8 cellular contexts compared by ENCODE assay signal in genomic region chr2:12416600-12416999, GRCh38.
DNase-seq lines count a peak whose midpoint lies in the region; ATAC-seq, FAIRE-seq and TF ChIP-seq lines count a peak whose summit lies in the region.

No MANE protein-coding gene starts in this region.

- TF ChIP-seq EP300 in HepG2 (IDR thresholded peaks at IDR 0.05; ENCODE audit: low read depth in 2 of 2, low read length in 2 of 2) = no peak
- TF ChIP-seq EP300 in HepG2 (CRISPR knock-in tag; IDR thresholded peaks at IDR 0.05; ENCODE audit: borderline replicate concordance) = no peak

- no peaks in the 10 kb centered on the region for H3K27me3 ChIP-seq in SJCRH30
- no peaks in the 10 kb centered on the region for H3K27me3 ChIP-seq in adrenal gland
- H3K27me3 ChIP-seq in HepG2 (ENCODE audit: control insufficient read depth in 1 of 2, insufficient read depth in 2 of 2, low read length in 2 of 2) = no peaks in the 10 kb centered on the region

- intact Hi-C loops in adrenal gland (cut with DNase I) = no loop called here
- intact Hi-C loops in HepG2 (cut with micrococcal nuclease; ENCODE audit: unreplicated experiment) = loop anchor here (1.0 to 5.0 kb wide), 2 partner anchors 516 to 591 kb away; no protein-coding TSS in a partner anchor

- in situ Hi-C loops in HepG2 (cut with HindIII; ENCODE audit: extremely low pct_ligation_motif_present, low pct_unique_long_range_greater_than_20kb) = no loop called here

- H3K36me3 ChIP-seq in SJCRH30 (no peaks in the 10 kb centered on the region), adrenal gland (replicated peaks in 1 of 2) (no peaks in the 10 kb centered on the region), HepG2 (replicated peaks in 1 of 2; ENCODE audit: control insufficient read depth in 1 of 2, insufficient read depth in 2 of 2, low read length in 2 of 2) (no peaks in the 10 kb centered on the region)

- 57 to 80% (median 78%) methylated on average over 6 of the region's 6 CpGs for WGBS in adrenal gland, 4 donors
- WGBS in HepG2 (ENCODE audit: low lambda C conversion rate) = 59% methylated on average over 6 of the region's 6 CpGs

- no TSS peak for BruUV-seq in HepG2 (replicated peaks; lab: Mats Ljungman, UMichigan)

- H3K27ac ChIP-seq in SJCRH30 (no peak overlapping the region), adrenal gland (no peak overlapping the region), HepG2 (ENCODE audit: extremely low read length, insufficient read depth, low read length) (no peak overlapping the region)

- CTCF ChIA-PET in HepG2 (lab: Yijun Ruan, JAX; ENCODE audit: low intra/inter-chr PET ratio, low total read pairs) = interaction anchor here (1.1 kb wide), 1 partner anchor 590 kb away, joined by 3 read pairs; no protein-coding TSS in a partner anchor

- H3K9me3 ChIP-seq in SJCRH30 (replicated peaks) (no peaks in the 10 kb centered on the region), adrenal gland (replicated peaks in 1 of 3) (no peaks in the 10 kb centered on the region), HepG2 (ENCODE audit: low read length) (no peaks in the 10 kb centered on the region)

- H4K20me1 ChIP-seq in HepG2 (ENCODE audit: insufficient read depth, low read length) = no peaks in the 10 kb centered on the region

- peak; percentile 32 for TF ChIP-seq CTCF in GM12872 (IDR thresholded peaks at IDR 0.05; ENCODE audit: insufficient read depth, low read depth, low read length)
- TF ChIP-seq CTCF in adrenal gland (IDR thresholded peaks at IDR 0.05) = peak; percentile 21 to 57 (median 45)
- TF ChIP-seq CTCF in HepG2 (CRISPR knock-in tag; IDR thresholded peaks at IDR 0.05) = peak; percentile 52
- no peak for TF ChIP-seq CTCF in omental fat pad (IDR thresholded peaks at IDR 0.05)

- TF ChIP-seq POLR2A in adrenal gland (IDR thresholded peaks at IDR 0.05) (no peak), HepG2 (IDR thresholded peaks at IDR 0.05; ENCODE audit: insufficient read depth in 1 of 2, low read depth in 2 of 2, low read length in 2 of 2) (no peak)

- H2AFZ ChIP-seq in HepG2 (ENCODE audit: low read length) = no peak overlapping the region

- H3K4me1 ChIP-seq in SJCRH30 = peaks cover 5% of the 10 kb centered on the region; the same call in 1 of the 2 replicates
- H3K4me1 ChIP-seq in adrenal gland (replicated peaks in 1 of 2) = peaks cover 0 to 8% of the 10 kb centered on the region in 2 donors
- H3K4me1 ChIP-seq in HepG2 (ENCODE audit: insufficient read depth, low read length) = no peaks in the 10 kb centered on the region

- DNase-seq in SJCRH30 (peak; percentile 21 to 37), adrenal gland (peak in 6 of 7 donors; percentile 36 to 75 (median 60)), HepG2 (ENCODE audit: low spot score) (peak; percentile 11), mesenteric fat pad (ENCODE audit: low spot score) (no peak), DMS153 (lab: John Stamatoyannopoulos, UW) (no peak), omental fat pad (ENCODE audit: low spot score) (no peak)
- peak; percentile 54 for DNase-seq in stimulated activated CD8-positive, alpha-beta memory T cell treated with anti-CD3 and anti-CD28 coated beads, Interleukin-4, amount 100 ng/mL, for 48 hours

- POLR2A ChIA-PET in HepG2 (lab: Yijun Ruan, JAX) = no interaction called here

- no peaks in the 10 kb centered on the region for H3K79me2 ChIP-seq in HepG2 (ENCODE audit: insufficient read depth, low read length)

- H3K4me2 ChIP-seq in HepG2 (ENCODE audit: low read depth, low read length) = no peak overlapping the region

- no peak overlapping the region for H3K9ac ChIP-seq in HepG2 (ENCODE audit: insufficient read depth, low read depth, low read length)

- FAIRE-seq in HepG2 (lab: Jason Lieb, UNC) = no peak

- ATAC-seq in HepG2 = peak; percentile 65
- no peak for ATAC-seq in omental fat pad (ENCODE audit: low FRiP score)

- H3K4me3 ChIP-seq in SJCRH30 (no peak overlapping the region), adrenal gland (no peak overlapping the region), HepG2 (replicated peaks in 1 of 3; ENCODE audit: insufficient read depth in 1 of 3, low read depth in 2 of 3, low read length in 3 of 3) (no peak overlapping the region)

- no peak for TF ChIP-seq RAD21 in HepG2 (CRISPR knock-in tag; IDR thresholded peaks at IDR 0.05)

TF ChIP-seq in HepG2, 621 proteins besides CTCF, POLR2A, EP300 and RAD21:
- TF ChIP-seq STAG1 (CRISPR knock-in tag; IDR thresholded peaks at IDR 0.05) (peak; percentile 52; the same call in 1 of the 2 replicates), GABPA (IDR thresholded peaks at IDR 0.05; ENCODE audit: low read depth, low read length) (no peak), GABPA (CRISPR knock-in tag; IDR thresholded peaks at IDR 0.05; ENCODE audit: low read depth) (no peak), SMC3 (IDR thresholded peaks at IDR 0.05; ENCODE audit: low read length) (peak; percentile 50; the same call in 1 of the 2 replicates)

Comparison
In these comparisons a context has a peak if more than half of its experiments do, and no peak if none do; other contexts are left out.
1. CTCF ChIP-seq: peak in GM12872 (single experiment), adrenal gland (6 of 6) and HepG2 (single experiment); none in omental fat pad (0 of 3).
2. DNase-seq: peak in SJCRH30 (2 of 2), adrenal gland (6 of 7), HepG2 (single experiment) and stimulated activated CD8-positive, alpha-beta memory T cell treated with anti-CD3 and anti-CD28 coated beads, Interleukin-4, amount 100 ng/mL, for 48 hours (single experiment); none in mesenteric fat pad (single experiment), DMS153 (single experiment) and omental fat pad (single experiment).